In the genomic region with DNA sequence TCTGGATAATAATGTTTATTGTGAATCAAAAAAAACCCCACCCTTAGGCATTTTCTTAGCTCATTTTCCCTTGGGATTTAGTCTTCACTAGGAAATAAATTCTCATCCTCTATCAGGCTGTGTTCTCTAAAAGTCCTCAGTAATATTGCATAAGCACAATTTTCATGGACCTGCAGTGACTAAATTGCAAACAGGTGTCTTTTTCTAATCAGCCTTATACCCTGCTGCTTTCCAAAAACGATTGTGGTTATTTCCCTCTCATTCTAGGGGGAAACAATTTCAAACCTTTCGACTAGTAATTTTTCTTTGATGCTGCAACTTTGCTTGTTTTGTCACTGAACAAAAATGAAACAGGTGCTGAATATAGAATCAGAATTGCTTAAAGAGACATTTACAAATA, we compare ENCODE assay signal across 24 cellular contexts.
"Had no signal": no experiment of that assay in that cellular context is flagged by ENCODE, and none has a peak within 500 bp of the region (broad histone marks: within the 10 kb centered on the region; RNA-seq: fewer than 3 reads in every experiment).

No MANE protein-coding gene starts in this region.

- H3K9me3 ChIP-seq: colonic mucosa, gastrocnemius medialis, left lung, lower lobe of right lung, mucosa of descending colon had no signal

- H3K4me1 ChIP-seq: colonic mucosa, esophagus squamous epithelium, gastrocnemius medialis, heart right ventricle, left lung, lower lobe of right lung had no signal

- H3K27ac Mint-ChIP-seq: dendritic cell treated with granulocyte-macrophage colony-stimulating factor and Interleukin-4, amounts not matched to agents 40 ng/mL and 50 ng/mL, for 4 days; effector memory CD8-positive, alpha-beta T cell; endodermal cell; mesothelial cell of epicardium; naive B cell had no signal

- H3K27me3 Mint-ChIP-seq: dendritic cell treated with granulocyte-macrophage colony-stimulating factor and Interleukin-4, amounts not matched to agents 40 ng/mL and 50 ng/mL, for 4 days; effector memory CD8-positive, alpha-beta T cell; naive B cell had no signal

- H3K9me3 Mint-ChIP-seq: endodermal cell had no signal

- H3K27ac ChIP-seq: colonic mucosa, epithelial cell of prostate, esophagus squamous epithelium, gastrocnemius medialis, heart right ventricle, left lung, lower lobe of right lung had no signal

- H3K36me3 Mint-ChIP-seq: mesothelial cell of epicardium, naive B cell had no signal

- H3K4me3 Mint-ChIP-seq: dendritic cell treated with granulocyte-macrophage colony-stimulating factor and Interleukin-4, amounts not matched to agents 40 ng/mL and 50 ng/mL, for 4 days; effector memory CD8-positive, alpha-beta T cell; endodermal cell; mesothelial cell of epicardium had no signal

- H3K4me1 Mint-ChIP-seq: endodermal cell, naive B cell had no signal

- H3K4me3 ChIP-seq: colonic mucosa, esophagus squamous epithelium, gastrocnemius medialis, heart right ventricle, left lung, lower lobe of right lung, mucosa of descending colon had no signal

- DNase-seq: colonic mucosa; cortex of kidney; effector CD8-positive, alpha-beta T cell; effector memory CD8-positive, alpha-beta T cell; endodermal cell; erythroblast; esophagus squamous epithelium; foreskin fibroblast; foreskin melanocyte; gastrocnemius medialis; glutamatergic neuron; heart right ventricle; hippocampal formation; left cardiac atrium; left lung; left ventricle myocardium superior; lower lobe of right lung; mesenchymal stem cell; mucosa of descending colon; naive B cell had no signal

- H3K27me3 ChIP-seq: colonic mucosa, esophagus squamous epithelium, gastrocnemius medialis, heart right ventricle, left lung had no signal

- ATAC-seq: effector memory CD8-positive, alpha-beta T cell; esophagus mucosa; gastrocnemius medialis; heart right ventricle; left cardiac atrium; left lung; left ventricle myocardium superior; lower lobe of right lung; mucosa of descending colon had no signal

- H3K36me3 ChIP-seq: colonic mucosa, esophagus squamous epithelium, gastrocnemius medialis, heart right ventricle, left lung, lower lobe of right lung had no signal
